8 cellular contexts compared by ENCODE assay signal in genomic region chr20:46174469-46175126, GRCh38. TPM values are rescaled to one million over a fixed set of nuclear protein-coding genes. Genes with fewer than 3 reads are reported as not detected.
DNase-seq lines count a peak whose midpoint lies in the region; ATAC-seq and TF ChIP-seq lines count a peak whose summit lies in the region.

No MANE protein-coding gene starts in this region.

- H3F3A ChIP-seq in GM23338 (replicated peaks; ENCODE audit: low read depth): no peaks in the 10 kb centered on the region

- H3K4me3 ChIP-seq in GM23338: peak overlapping the region; percentile 48
- H3K4me3 ChIP-seq in vagina: peak overlapping the region in 1 of 2 donors; percentile 22

- no peak overlapping the region for H3K27ac Mint-ChIP-seq in GM23338

- DNase-seq in GM23338 (ENCODE audit: low spot score) (peak; percentile 95), RPMI8226 (peak; percentile 77), Right ventricle myocardium superior (peak; percentile 83), pulmonary artery endothelial cell (ENCODE audit: low read depth, low spot score) (peak; percentile 8), vagina (ENCODE audit: extremely low spot score in 2 of 2) (no peak), NCI-H2171 (lab: John Stamatoyannopoulos, UW) (no peak), NCI-H187 treated with DMSO at 0.1 percent for 48 hours (lab: John Stamatoyannopoulos, UW) (no peak)
- DNase-seq in activated gamma-delta T cell treated with anti-CD3 and anti-CD28 coated beads, Interleukin-2, amount 50 U/mL, for 16 hours (ENCODE audit: low read depth): peak; percentile 58

- H3K27ac ChIP-seq in GM23338 (ENCODE audit: low read depth) (no peak overlapping the region), vagina (no peak overlapping the region)

- no peaks in the 10 kb centered on the region; the same call in 2 of the 3 replicates for H3K4me1 Mint-ChIP-seq in GM23338

- no peaks in the 10 kb centered on the region for H3K9me2 ChIP-seq in GM23338 (ENCODE audit: insufficient read depth)

- TF ChIP-seq CTCF in GM23338 (conservative IDR thresholded peaks at IDR 0.05; ENCODE audit: low read depth in 2 of 2) (peak; percentile 15 to 84; a peak in 2 of 4 replicates), vagina (IDR thresholded peaks at IDR 0.05) (peak; percentile 14 to 49 (median 28))

- peak overlapping the region; percentile 85 for H2AFZ ChIP-seq in GM23338

- H3K4me3 Mint-ChIP-seq in GM23338: peak overlapping the region; percentile 61

- H3K4me1 ChIP-seq in GM23338 (ENCODE audit: insufficient read depth) (no peaks in the 10 kb centered on the region), vagina (no peaks in the 10 kb centered on the region)

- H3K27me3 ChIP-seq in GM23338 (ENCODE audit: insufficient read depth) (peaks cover 49% of the 10 kb centered on the region), vagina (no peaks in the 10 kb centered on the region)

- no peaks in the 10 kb centered on the region for H3K9me3 Mint-ChIP-seq in GM23338

- H3K9me3 ChIP-seq in vagina: no peaks in the 10 kb centered on the region

- peak; percentile 95 for ATAC-seq in GM23338
- peak; percentile 88 for ATAC-seq in Right ventricle myocardium superior (ENCODE audit: poor library complexity)

- intact Hi-C loops in Right ventricle myocardium superior (cut with DNase I): loop anchor here (10.0 kb wide), 1 partner anchor 150 kb away; the partner anchor contains the start of gene SLC12A5
- intact Hi-C loops in vagina (cut with DNase I): loop anchor here (10.0 kb wide), 1 partner anchor 150 kb away; the partner anchor contains the start of gene SLC12A5

- peaks cover 35% of the 10 kb centered on the region for H3K27me3 Mint-ChIP-seq in GM23338 (ENCODE audit: insufficient read depth, low read depth, poor library complexity)

- peak overlapping the region; percentile 76 for H3K4me2 ChIP-seq in GM23338

- no peaks in the 10 kb centered on the region for H3K36me3 ChIP-seq in GM23338 (ENCODE audit: insufficient read depth)
- no peaks in the 10 kb centered on the region for H3K36me3 ChIP-seq in vagina

- H3K79me2 ChIP-seq in GM23338 (replicated peaks; ENCODE audit: insufficient read depth): no peaks in the 10 kb centered on the region

- no peak for TF ChIP-seq POLR2A in vagina (IDR thresholded peaks at IDR 0.05)

- no peaks in the 10 kb centered on the region for H4K20me1 ChIP-seq in GM23338 (replicated peaks; ENCODE audit: insufficient read depth)

- H3K36me3 Mint-ChIP-seq in GM23338 (ENCODE audit: low read depth): no peaks in the 10 kb centered on the region; the same call in 2 of the 3 replicates

TF ChIP-seq in GM23338, 12 proteins besides CTCF, POLR2A, EP300 and RAD21:
- TF ChIP-seq CREB1 (CRISPR knock-in tag; IDR thresholded peaks at IDR 0.05; ENCODE audit: low read depth) (0 out of 2 replicates have a peak, but pooled peaks have one; percentile 8), ZNF331 (CRISPR knock-in tag; IDR thresholded peaks at IDR 0.05; ENCODE audit: low read depth) (no peak), STAT1 (IDR thresholded peaks at IDR 0.05; ENCODE audit: unreplicated experiment) (no peak), ZNF114 (CRISPR knock-in tag; IDR thresholded peaks at IDR 0.05) (no peak), EZH2 (IDR thresholded peaks at IDR 0.05; ENCODE audit: low read depth, unreplicated experiment) (no peak), POLR2AphosphoS5 (IDR thresholded peaks at IDR 0.05; ENCODE audit: low read depth) (no peak)
- TF ChIP-seq, protein P1, sequence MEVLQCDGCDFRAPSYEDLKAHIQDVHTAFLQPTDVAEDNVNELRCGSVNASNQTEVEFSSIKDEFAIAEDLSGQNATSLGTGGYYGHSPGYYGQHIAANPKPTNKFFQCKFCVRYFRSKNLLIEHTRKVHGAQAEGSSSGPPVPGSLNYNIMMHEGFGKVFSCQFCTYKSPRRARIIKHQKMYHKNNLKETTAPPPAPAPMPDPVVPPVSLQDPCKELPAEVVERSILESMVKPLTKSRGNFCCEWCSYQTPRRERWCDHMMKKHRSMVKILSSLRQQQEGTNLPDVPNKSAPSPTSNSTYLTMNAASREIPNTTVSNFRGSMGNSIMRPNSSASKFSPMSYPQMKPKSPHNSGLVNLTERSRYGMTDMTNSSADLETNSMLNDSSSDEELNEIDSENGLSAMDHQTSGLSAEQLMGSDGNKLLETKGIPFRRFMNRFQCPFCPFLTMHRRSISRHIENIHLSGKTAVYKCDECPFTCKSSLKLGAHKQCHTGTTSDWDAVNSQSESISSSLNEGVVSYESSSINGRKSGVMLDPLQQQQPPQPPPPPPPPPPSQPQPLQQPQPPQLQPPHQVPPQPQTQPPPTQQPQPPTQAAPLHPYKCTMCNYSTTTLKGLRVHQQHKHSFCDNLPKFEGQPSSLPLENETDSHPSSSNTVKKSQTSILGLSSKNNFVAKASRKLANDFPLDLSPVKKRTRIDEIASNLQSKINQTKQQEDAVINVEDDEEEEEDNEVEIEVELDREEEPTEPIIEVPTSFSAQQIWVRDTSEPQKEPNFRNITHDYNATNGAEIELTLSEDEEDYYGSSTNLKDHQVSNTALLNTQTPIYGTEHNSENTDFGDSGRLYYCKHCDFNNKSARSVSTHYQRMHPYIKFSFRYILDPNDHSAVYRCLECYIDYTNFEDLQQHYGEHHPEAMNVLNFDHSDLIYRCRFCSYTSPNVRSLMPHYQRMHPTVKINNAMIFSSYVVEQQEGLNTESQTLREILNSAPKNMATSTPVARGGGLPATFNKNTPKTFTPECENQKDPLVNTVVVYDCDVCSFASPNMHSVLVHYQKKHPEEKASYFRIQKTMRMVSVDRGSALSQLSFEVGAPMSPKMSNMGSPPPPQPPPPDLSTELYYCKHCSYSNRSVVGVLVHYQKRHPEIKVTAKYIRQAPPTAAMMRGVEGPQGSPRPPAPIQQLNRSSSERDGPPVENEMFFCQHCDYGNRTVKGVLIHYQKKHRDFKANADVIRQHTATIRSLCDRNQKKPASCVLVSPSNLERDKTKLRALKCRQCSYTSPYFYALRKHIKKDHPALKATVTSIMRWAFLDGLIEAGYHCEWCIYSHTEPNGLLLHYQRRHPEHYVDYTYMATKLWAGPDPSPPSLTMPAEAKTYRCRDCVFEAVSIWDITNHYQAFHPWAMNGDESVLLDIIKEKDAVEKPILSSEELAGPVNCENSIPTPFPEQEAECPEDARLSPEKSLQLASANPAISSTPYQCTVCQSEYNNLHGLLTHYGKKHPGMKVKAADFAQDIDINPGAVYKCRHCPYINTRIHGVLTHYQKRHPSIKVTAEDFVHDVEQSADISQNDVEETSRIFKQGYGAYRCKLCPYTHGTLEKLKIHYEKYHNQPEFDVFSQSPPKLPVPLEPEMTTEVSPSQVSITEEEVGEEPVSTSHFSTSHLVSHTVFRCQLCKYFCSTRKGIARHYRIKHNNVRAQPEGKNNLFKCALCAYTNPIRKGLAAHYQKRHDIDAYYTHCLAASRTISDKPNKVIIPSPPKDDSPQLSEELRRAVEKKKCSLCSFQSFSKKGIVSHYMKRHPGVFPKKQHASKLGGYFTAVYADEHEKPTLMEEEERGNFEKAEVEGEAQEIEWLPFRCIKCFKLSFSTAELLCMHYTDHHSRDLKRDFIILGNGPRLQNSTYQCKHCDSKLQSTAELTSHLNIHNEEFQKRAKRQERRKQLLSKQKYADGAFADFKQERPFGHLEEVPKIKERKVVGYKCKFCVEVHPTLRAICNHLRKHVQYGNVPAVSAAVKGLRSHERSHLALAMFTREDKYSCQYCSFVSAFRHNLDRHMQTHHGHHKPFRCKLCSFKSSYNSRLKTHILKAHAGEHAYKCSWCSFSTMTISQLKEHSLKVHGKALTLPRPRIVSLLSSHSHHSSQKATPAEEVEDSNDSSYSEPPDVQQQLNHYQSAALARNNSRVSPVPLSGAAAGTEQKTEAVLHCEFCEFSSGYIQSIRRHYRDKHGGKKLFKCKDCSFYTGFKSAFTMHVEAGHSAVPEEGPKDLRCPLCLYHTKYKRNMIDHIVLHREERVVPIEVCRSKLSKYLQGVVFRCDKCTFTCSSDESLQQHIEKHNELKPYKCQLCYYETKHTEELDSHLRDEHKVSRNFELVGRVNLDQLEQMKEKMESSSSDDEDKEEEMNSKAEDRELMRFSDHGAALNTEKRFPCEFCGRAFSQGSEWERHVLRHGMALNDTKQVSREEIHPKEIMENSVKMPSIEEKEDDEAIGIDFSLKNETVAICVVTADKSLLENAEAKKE (CRISPR knock-in tag; IDR thresholded peaks at IDR 0.05): no peak
- TF ChIP-seq, protein P2, sequence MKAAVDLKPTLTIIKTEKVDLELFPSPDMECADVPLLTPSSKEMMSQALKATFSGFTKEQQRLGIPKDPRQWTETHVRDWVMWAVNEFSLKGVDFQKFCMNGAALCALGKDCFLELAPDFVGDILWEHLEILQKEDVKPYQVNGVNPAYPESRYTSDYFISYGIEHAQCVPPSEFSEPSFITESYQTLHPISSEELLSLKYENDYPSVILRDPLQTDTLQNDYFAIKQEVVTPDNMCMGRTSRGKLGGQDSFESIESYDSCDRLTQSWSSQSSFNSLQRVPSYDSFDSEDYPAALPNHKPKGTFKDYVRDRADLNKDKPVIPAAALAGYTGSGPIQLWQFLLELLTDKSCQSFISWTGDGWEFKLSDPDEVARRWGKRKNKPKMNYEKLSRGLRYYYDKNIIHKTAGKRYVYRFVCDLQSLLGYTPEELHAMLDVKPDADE (IDR thresholded peaks at IDR 0.05): no peak
TF ChIP-seq in GM23338: peak in this region for 1.

RNA-seq across cellular contexts. Expression of gene CD40, which starts 56.5 kb away (rescaled TPM):
- 9.9 and 15.4 TPM in 2 replicates for total RNA-seq in GM23338 (2014; rRNA removed; shearing (Covaris generic))
- polyA plus RNA-seq in GM23338 (2016; fragmentation: Nextera tagmentation; extraction: Ambion mirVana): 17.9 and 18.9 TPM in 2 replicates
- total RNA-seq in Right ventricle myocardium superior (7.4 TPM), pulmonary artery endothelial cell (9.1 and 12.7 TPM in 2 replicates), vagina (24.6 TPM)

Comparison
In these comparisons a context has a peak if more than half of its experiments do, and no peak if none do; other contexts are left out.
1. DNase-seq: peak in GM23338 (single experiment), RPMI8226 (single experiment), activated gamma-delta T cell treated with anti-CD3 and anti-CD28 coated beads, Interleukin-2, amount 50 U/mL, for 16 hours (single experiment), Right ventricle myocardium superior (single experiment) and pulmonary artery endothelial cell (single experiment); none in vagina (0 of 2), NCI-H2171 (single experiment) and NCI-H187 treated with DMSO at 0.1 percent for 48 hours (single experiment).